In genomic region chr1:244173765-244174164, GRCh38 we compare ENCODE assay signal across 18 cellular contexts.
DNase-seq lines count a peak whose midpoint lies in the region; ATAC-seq and TF ChIP-seq lines count a peak whose summit lies in the region.
"Had no signal": no experiment of that assay in that cellular context is flagged by ENCODE, and none has a peak within 500 bp of the region (broad histone marks: within the 10 kb centered on the region; RNA-seq: fewer than 3 reads in every experiment).

No MANE protein-coding gene starts in this region.

- no peak for ATAC-seq in activated T-helper 17 cell treated with anti-CD3 and anti-CD28 coated beads, Interleukin-2, amount 50 U/mL, for 72 hours (replicated peaks)
- no peak for ATAC-seq in upper lobe of left lung (ENCODE audit: low FRiP score in 2 of 2)

- no peaks in the 10 kb centered on the region for H3K36me3 Mint-ChIP-seq in chondrocyte (ENCODE audit: low read depth)
- no peaks in the 10 kb centered on the region for H3K36me3 Mint-ChIP-seq in mesothelial cell of epicardium
- H3K36me3 Mint-ChIP-seq in glutamatergic neuron (ENCODE audit: unreplicated experiment) = no peaks in the 10 kb centered on the region
- H3K36me3 Mint-ChIP-seq in activated T-helper 17 cell treated with anti-CD3 and anti-CD28 coated beads, Interleukin-2, amount 50 U/mL, for 72 hours (ENCODE audit: low read depth) = no peaks in the 10 kb centered on the region
- no peaks in the 10 kb centered on the region for H3K36me3 Mint-ChIP-seq in endothelial cell (ENCODE audit: low read depth, unreplicated experiment)
- H3K36me3 Mint-ChIP-seq: CD4-positive, CD25-positive, alpha-beta regulatory T cell had no signal

- H3K4me3 ChIP-seq in upper lobe of left lung = no peak overlapping the region
- H3K4me3 ChIP-seq: MG63, SJSA1 had no signal

- H3K27ac Mint-ChIP-seq in chondrocyte (ENCODE audit: unreplicated experiment) (peak overlapping the region; percentile 56), mesothelial cell of epicardium (peak overlapping the region; percentile 97), glutamatergic neuron (ENCODE audit: unreplicated experiment) (no peak overlapping the region), endothelial cell (ENCODE audit: unreplicated experiment) (no peak overlapping the region)
- no peak overlapping the region for H3K27ac Mint-ChIP-seq in activated T-helper 17 cell treated with anti-CD3 and anti-CD28 coated beads, Interleukin-2, amount 50 U/mL, for 72 hours
- H3K27ac Mint-ChIP-seq: CD4-positive, CD25-positive, alpha-beta regulatory T cell had no signal

- no peaks in the 10 kb centered on the region for H3K27me3 Mint-ChIP-seq in chondrocyte (ENCODE audit: low read depth)
- H3K27me3 Mint-ChIP-seq in mesothelial cell of epicardium (ENCODE audit: low read depth) = no peaks in the 10 kb centered on the region
- H3K27me3 Mint-ChIP-seq in glutamatergic neuron (ENCODE audit: unreplicated experiment) = no peaks in the 10 kb centered on the region
- H3K27me3 Mint-ChIP-seq in activated T-helper 17 cell treated with anti-CD3 and anti-CD28 coated beads, Interleukin-2, amount 50 U/mL, for 72 hours = peaks cover 3% of the 10 kb centered on the region
- no peaks in the 10 kb centered on the region for H3K27me3 Mint-ChIP-seq in endothelial cell (ENCODE audit: unreplicated experiment)
- H3K27me3 Mint-ChIP-seq: CD4-positive, CD25-positive, alpha-beta regulatory T cell had no signal

- WGBS in upper lobe of left lung, 2 donors = 36 to 56% methylated on average over 6 of the region's 6 CpGs

- no peak for TF ChIP-seq CTCF in chondrocyte (IDR thresholded peaks at IDR 0.05)
- TF ChIP-seq CTCF in mesothelial cell of epicardium (IDR thresholded peaks at IDR 0.05; ENCODE audit: unreplicated experiment) = no peak
- TF ChIP-seq CTCF in glutamatergic neuron (IDR thresholded peaks at IDR 0.05; ENCODE audit: partially characterized antibody, unreplicated experiment) = no peak
- no peak for TF ChIP-seq CTCF in endothelial cell (IDR thresholded peaks at IDR 0.05; ENCODE audit: unreplicated experiment)
- no peak for TF ChIP-seq CTCF in upper lobe of left lung (IDR thresholded peaks at IDR 0.05)

- TF ChIP-seq EP300 in upper lobe of left lung (IDR thresholded peaks at IDR 0.05) = no peak

- no peaks in the 10 kb centered on the region for H3K9me3 Mint-ChIP-seq in chondrocyte (ENCODE audit: low read depth)
- no peaks in the 10 kb centered on the region for H3K9me3 Mint-ChIP-seq in mesothelial cell of epicardium
- no peaks in the 10 kb centered on the region for H3K9me3 Mint-ChIP-seq in glutamatergic neuron (ENCODE audit: unreplicated experiment)
- no peaks in the 10 kb centered on the region for H3K9me3 Mint-ChIP-seq in activated T-helper 17 cell treated with anti-CD3 and anti-CD28 coated beads, Interleukin-2, amount 50 U/mL, for 72 hours
- H3K9me3 Mint-ChIP-seq in endothelial cell (ENCODE audit: unreplicated experiment) = no peaks in the 10 kb centered on the region
- H3K9me3 Mint-ChIP-seq: CD4-positive, CD25-positive, alpha-beta regulatory T cell had no signal

- no peaks in the 10 kb centered on the region for H3K27me3 ChIP-seq in upper lobe of left lung
- H3K27me3 ChIP-seq: MG63, SJSA1 had no signal

- DNase-seq in GM03348 (ENCODE audit: low spot score) (peak; percentile 34), NCI-H226 (peak; percentile 48), chondrocyte (ENCODE audit: low spot score) (no peak), mesothelial cell of epicardium (ENCODE audit: low spot score in 2 of 2, unreplicated experiment in 2 of 2) (no peak), glutamatergic neuron (no peak), endothelial cell (ENCODE audit: low spot score) (no peak), upper lobe of left lung (no peak)
- DNase-seq: CD4-positive, CD25-positive, alpha-beta regulatory T cell; DMS79; Kasumi-1; MG63; NCI-H1048; NCI-H1417 treated with DMSO at 0.1 percent for 48 hours; NCI-H187; NCI-H510A; NK-92 treated with Interleukin-12 subunit alpha and Interleukin-12 subunit beta, amount 100 ng/mL, for 24 hours had no signal

- no peak overlapping the region for H3K27ac ChIP-seq in upper lobe of left lung
- H3K27ac ChIP-seq: SJSA1 had no signal

- no peaks in the 10 kb centered on the region for H3K4me1 ChIP-seq in upper lobe of left lung

- no peak for TF ChIP-seq POLR2A in upper lobe of left lung (IDR thresholded peaks at IDR 0.05)

- H3K4me1 Mint-ChIP-seq in chondrocyte (ENCODE audit: low read depth) (peaks cover 17% of the 10 kb centered on the region), mesothelial cell of epicardium (peaks cover 42% of the 10 kb centered on the region), glutamatergic neuron (ENCODE audit: low read depth, unreplicated experiment) (no peaks in the 10 kb centered on the region), endothelial cell (ENCODE audit: unreplicated experiment) (peaks cover 14% of the 10 kb centered on the region)
- H3K4me1 Mint-ChIP-seq in activated T-helper 17 cell treated with anti-CD3 and anti-CD28 coated beads, Interleukin-2, amount 50 U/mL, for 72 hours = no peaks in the 10 kb centered on the region
- H3K4me1 Mint-ChIP-seq: CD4-positive, CD25-positive, alpha-beta regulatory T cell had no signal

- H3K9me3 ChIP-seq in upper lobe of left lung = no peaks in the 10 kb centered on the region
- H3K9me3 ChIP-seq: MG63, SJSA1 had no signal

- H3K36me3 ChIP-seq in upper lobe of left lung = no peaks in the 10 kb centered on the region
- H3K36me3 ChIP-seq: MG63, SJSA1 had no signal

- H3K4me3 Mint-ChIP-seq in chondrocyte (ENCODE audit: unreplicated experiment) (no peak overlapping the region), mesothelial cell of epicardium (no peak overlapping the region), glutamatergic neuron (ENCODE audit: unreplicated experiment) (no peak overlapping the region), endothelial cell (ENCODE audit: unreplicated experiment) (no peak overlapping the region)
- H3K4me3 Mint-ChIP-seq in activated T-helper 17 cell treated with anti-CD3 and anti-CD28 coated beads, Interleukin-2, amount 50 U/mL, for 72 hours = no peak overlapping the region
- H3K4me3 Mint-ChIP-seq: CD4-positive, CD25-positive, alpha-beta regulatory T cell had no signal

Comparison
In these comparisons a context has a peak if more than half of its experiments do, and no peak if none do; other contexts are left out.
1. DNase-seq: peak in GM03348 (single experiment) and NCI-H226 (single experiment); none in chondrocyte (single experiment), mesothelial cell of epicardium (0 of 2), glutamatergic neuron (single experiment), endothelial cell (single experiment) and upper lobe of left lung (0 of 2).
2. H3K27ac Mint-ChIP-seq: peak in chondrocyte (single experiment) and mesothelial cell of epicardium (single experiment); none in glutamatergic neuron (single experiment), activated T-helper 17 cell treated with anti-CD3 and anti-CD28 coated beads, Interleukin-2, amount 50 U/mL, for 72 hours (single experiment) and endothelial cell (single experiment).